13 cellular contexts compared by ENCODE assay signal in the genomic region with DNA sequence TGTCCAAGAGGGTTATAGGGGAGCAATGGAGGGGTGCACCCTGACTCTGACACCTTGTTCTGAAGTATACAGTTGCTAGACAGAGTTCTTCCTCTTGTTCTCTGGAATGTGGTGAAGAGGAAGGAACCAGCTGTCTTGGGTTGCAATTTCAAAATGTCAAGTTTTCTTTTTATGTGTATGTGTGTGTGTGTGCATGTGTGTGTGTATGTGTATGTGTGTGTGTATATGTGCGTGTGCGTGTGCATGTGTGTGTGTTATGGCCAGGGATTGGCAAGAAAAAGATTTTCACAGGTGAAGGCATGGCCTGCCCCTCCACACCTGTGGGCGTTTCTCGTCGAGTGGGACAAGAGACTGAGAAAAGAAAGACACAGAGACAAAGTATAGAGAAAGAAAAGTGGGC.
A peak's percentile ranks its signal among the peaks of the same experiment; 100 is the strongest.
DNase-seq lines count a peak whose midpoint lies in the region; ATAC-seq, FAIRE-seq and TF ChIP-seq lines count a peak whose summit lies in the region.
"Had no signal": no experiment of that assay in that cellular context is flagged by ENCODE, and none has a peak within 500 bp of the region (broad histone marks: within the 10 kb centered on the region; RNA-seq: fewer than 3 reads in every experiment).

No MANE protein-coding gene starts in this region.

- WGBS in GM12878 (ENCODE audit: insufficient coverage, insufficient replicate concordance, low lambda C conversion rate, missing lambda C conversion rate): 29% methylated on average over 5 of the region's 5 CpGs

- TF ChIP-seq EP300 in GM12878 (IDR thresholded peaks at IDR 0.05; ENCODE audit: borderline replicate concordance in 1 of 2, control insufficient read depth in 1 of 2, low read depth in 2 of 2, low read length in 2 of 2): no peak

- TF ChIP-seq CTCF in HL-60 (IDR thresholded peaks at IDR 0.05; ENCODE audit: insufficient read depth, low read length) (no peak), GM12878 (IDR thresholded peaks at IDR 0.05 in 2 of 3, conservative IDR thresholded peaks at IDR 0.05 in 1 of 3; ENCODE audit: control insufficient read depth in 2 of 3, extremely low read depth in 1 of 3, insufficient read depth in 1 of 3, low read depth in 3 of 3, low read length in 3 of 3) (no peak)

- intact Hi-C loops in GM12878 (cut with micrococcal nuclease; ENCODE audit: unreplicated experiment): loop anchor here (5.0 kb wide), 3 partner anchors 80 to 115 kb away; a partner anchor contains a TSS
- intact Hi-C loops in sciatic nerve (cut with DNase I): no loop called here

- FAIRE-seq in GM12878 (lab: Jason Lieb, UNC): no peak
- FAIRE-seq: A549 had no signal

- H3K4me3 ChIP-seq in HL-60 (replicated peaks; ENCODE audit: insufficient read depth, low read length): no peak overlapping the region
- no peak overlapping the region for H3K4me3 ChIP-seq in GM12878
- H3K4me3 ChIP-seq: A549, GM23338 had no signal

- POLR2A ChIA-PET in GM12878 (lab: Charles Lee): interaction anchor here (1.2 kb wide), 1 partner anchor 95 kb away, joined by 5 read pairs; no protein-coding TSS in a partner anchor

- TF ChIP-seq POLR2A in GM12878 (IDR thresholded peaks at IDR 0.05; ENCODE audit: low read depth, low read length): no peak

- H3K27me3 ChIP-seq in HL-60 (ENCODE audit: insufficient read depth, poor library complexity, severe bottlenecking) (no peaks in the 10 kb centered on the region), GM12878 (replicated peaks in 1 of 2; ENCODE audit: control insufficient read depth in 2 of 2, insufficient read depth in 2 of 2, low read length in 1 of 2) (no peaks in the 10 kb centered on the region)

- DNase-seq in HL-60 (ENCODE audit: low read depth in 1 of 2, low spot score in 1 of 2): peak; percentile 18 to 55
- peak; percentile 83 for DNase-seq in MV-4-11 (lab: John Stamatoyannopoulos, UW)
- no peak for DNase-seq in GM12878 (ENCODE audit: low read depth, low spot score)
- no peak for DNase-seq in sciatic nerve (ENCODE audit: low spot score)
- DNase-seq in AG08396 (ENCODE audit: low spot score): no peak
- no peak for DNase-seq in cerebellum (ENCODE audit: low spot score)
- DNase-seq in ureter (ENCODE audit: low spot score): no peak
- DNase-seq: Caco-2; CD8-positive, alpha-beta memory T cell; GF-D8; H7 had no signal

- no peak overlapping the region for H3K9ac ChIP-seq in GM12878 (ENCODE audit: control insufficient read depth, insufficient read depth, low read length)

- no peak overlapping the region for H3K4me2 ChIP-seq in GM12878 (ENCODE audit: control insufficient read depth, insufficient read depth)
- H3K4me2 ChIP-seq: A549, GM23338 had no signal

- RAD21 ChIA-PET in GM12878 (lab: Charles Lee; ENCODE audit: unreplicated experiment): interaction anchor here (1.3 kb wide), 1 partner anchor 91 kb away, joined by 5 read pairs; no protein-coding TSS in a partner anchor

- no TSS peak for BruUV-seq in GM12878 (replicated peaks; lab: Mats Ljungman, UMichigan)

- TF ChIP-seq RAD21 in GM12878 (IDR thresholded peaks at IDR 0.05; ENCODE audit: insufficient read depth, low read depth, low read length): no peak

- SMC1A ChIA-PET in GM12878 (lab: Charles Lee; ENCODE audit: uncharacterized antibody, unreplicated experiment): interaction anchor here (0.9 to 2.1 kb wide), 2 partner anchors 86 to 192 kb away, joined by 3 to 4 read pairs; no protein-coding TSS in a partner anchor

- H2AFZ ChIP-seq in GM12878 (ENCODE audit: control insufficient read depth, low read depth, low read length): no peak overlapping the region
- H2AFZ ChIP-seq: GM23338 had no signal

- CTCF ChIA-PET in GM12878 (lab: Yijun Ruan, JAX): no interaction called here

- no peaks in the 10 kb centered on the region for H3K79me2 ChIP-seq in GM12878 (ENCODE audit: control insufficient read depth, insufficient read depth, low read length)

- H3K4me1 ChIP-seq in GM12878 (ENCODE audit: control insufficient read depth, insufficient read depth, low read length): no peaks in the 10 kb centered on the region
- H3K4me1 ChIP-seq: A549 had no signal

- H3K27ac ChIP-seq in HL-60 (replicated peaks) (peak overlapping the region; percentile 75), GM12878 (ENCODE audit: control insufficient read depth, insufficient read depth) (no peak overlapping the region)
- H3K27ac ChIP-seq: A549 had no signal

- H4K20me1 ChIP-seq in GM12878 (ENCODE audit: control insufficient read depth, insufficient read depth): no peaks in the 10 kb centered on the region

- H3K9me3 ChIP-seq in GM12878 (replicated peaks; ENCODE audit: control insufficient read depth, insufficient read depth, low read length): no peaks in the 10 kb centered on the region
- H3K9me3 ChIP-seq: A549, Caco-2 had no signal

- no peaks in the 10 kb centered on the region for H3K36me3 ChIP-seq in GM12878 (ENCODE audit: control insufficient read depth in 2 of 2, insufficient read depth in 2 of 2, low read length in 1 of 2)

- ATAC-seq in GM12878 (no peak), sciatic nerve (peak; percentile 42)
- ATAC-seq: A549, GM23338 had no signal

- in situ Hi-C loops in GM12878 (cut with MboI): no loop called here

TF ChIP-seq in GM12878, 131 proteins besides CTCF, POLR2A, EP300 and RAD21:
- no peak for TF ChIP-seq ZBED1 (IDR thresholded peaks at IDR 0.05; ENCODE audit: borderline replicate concordance)
- no peak for TF ChIP-seq PAX5 (IDR thresholded peaks at IDR 0.05; ENCODE audit: borderline replicate concordance, low read depth, low read length)
- TF ChIP-seq, protein P1, sequence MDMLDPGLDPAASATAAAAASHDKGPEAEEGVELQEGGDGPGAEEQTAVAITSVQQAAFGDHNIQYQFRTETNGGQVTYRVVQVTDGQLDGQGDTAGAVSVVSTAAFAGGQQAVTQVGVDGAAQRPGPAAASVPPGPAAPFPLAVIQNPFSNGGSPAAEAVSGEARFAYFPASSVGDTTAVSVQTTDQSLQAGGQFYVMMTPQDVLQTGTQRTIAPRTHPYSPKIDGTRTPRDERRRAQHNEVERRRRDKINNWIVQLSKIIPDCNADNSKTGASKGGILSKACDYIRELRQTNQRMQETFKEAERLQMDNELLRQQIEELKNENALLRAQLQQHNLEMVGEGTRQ (IDR thresholded peaks at IDR 0.05; ENCODE audit: borderline replicate concordance, low read depth, low read length): no peak
- TF ChIP-seq, protein P2, sequence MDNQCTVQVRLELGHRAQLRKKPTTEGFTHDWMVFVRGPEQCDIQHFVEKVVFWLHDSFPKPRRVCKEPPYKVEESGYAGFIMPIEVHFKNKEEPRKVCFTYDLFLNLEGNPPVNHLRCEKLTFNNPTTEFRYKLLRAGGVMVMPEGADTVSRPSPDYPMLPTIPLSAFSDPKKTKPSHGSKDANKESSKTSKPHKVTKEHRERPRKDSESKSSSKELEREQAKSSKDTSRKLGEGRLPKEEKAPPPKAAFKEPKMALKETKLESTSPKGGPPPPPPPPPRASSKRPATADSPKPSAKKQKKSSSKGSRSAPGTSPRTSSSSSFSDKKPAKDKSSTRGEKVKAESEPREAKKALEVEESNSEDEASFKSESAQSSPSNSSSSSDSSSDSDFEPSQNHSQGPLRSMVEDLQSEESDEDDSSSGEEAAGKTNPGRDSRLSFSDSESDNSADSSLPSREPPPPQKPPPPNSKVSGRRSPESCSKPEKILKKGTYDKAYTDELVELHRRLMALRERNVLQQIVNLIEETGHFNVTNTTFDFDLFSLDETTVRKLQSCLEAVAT (IDR thresholded peaks at IDR 0.05): peak; percentile 75
- TF ChIP-seq MEF2A (IDR thresholded peaks at IDR 0.05; ENCODE audit: insufficient read depth, low read depth, low read length): no peak
- 0 out of 2 replicates have a peak, but pooled peaks have one; percentile 46 for TF ChIP-seq HDGF (IDR thresholded peaks at IDR 0.05)
- TF ChIP-seq ATF7 (IDR thresholded peaks at IDR 0.05; ENCODE audit: low read depth): no peak
- TF ChIP-seq SMARCA5 (IDR thresholded peaks at IDR 0.05): no peak

Comparison
In these comparisons a context has a peak if more than half of its experiments do, and no peak if none do; other contexts are left out.
1. DNase-seq: peak in HL-60 (2 of 2) and MV-4-11 (single experiment); none in GM12878 (single experiment), sciatic nerve (single experiment), AG08396 (single experiment), cerebellum (single experiment) and ureter (single experiment).